8 cellular contexts compared by ENCODE assay signal in the genomic region with DNA sequence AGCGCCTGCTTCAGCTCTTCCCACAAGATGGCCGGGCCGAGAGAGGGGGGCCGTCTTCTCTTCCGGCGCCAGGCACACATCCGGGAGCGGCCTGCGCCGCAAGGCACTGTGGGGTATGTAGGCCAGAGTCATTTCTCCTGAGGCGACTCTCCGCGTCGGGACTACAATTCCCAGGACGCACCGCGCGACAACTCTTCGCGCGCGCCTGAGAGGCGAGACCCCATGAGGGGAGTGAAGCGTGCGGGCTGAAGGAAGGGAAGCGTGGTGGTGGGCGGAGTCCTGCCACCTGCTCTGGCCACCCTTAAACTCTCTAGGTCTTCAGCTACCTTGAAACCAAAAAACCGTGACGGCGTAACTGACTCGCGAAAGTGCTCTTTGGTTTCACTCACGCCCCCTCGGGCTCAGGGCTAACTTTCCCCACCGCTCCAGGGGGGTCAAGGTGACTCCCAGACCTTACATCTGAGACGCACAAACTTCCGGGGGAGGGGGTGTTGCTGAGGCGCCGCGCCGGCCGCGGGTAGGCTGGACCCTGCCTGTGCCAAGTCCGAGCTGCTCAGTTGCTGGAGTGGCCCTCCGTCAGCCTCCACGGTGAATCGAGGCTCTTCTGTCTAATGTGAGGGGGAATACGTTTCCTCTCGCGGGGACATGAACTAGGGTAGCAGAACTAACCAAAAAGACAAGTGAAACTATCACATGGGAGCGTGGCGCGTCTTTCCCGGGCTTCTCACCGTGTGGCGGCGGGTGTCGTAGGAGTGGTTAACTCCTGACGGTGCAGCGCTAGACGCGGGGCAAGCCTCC. TPM values are rescaled to one million over a fixed set of nuclear protein-coding genes. Genes with fewer than 3 reads are reported as not detected.
DNase-seq lines count a peak whose midpoint lies in the region; ATAC-seq and TF ChIP-seq lines count a peak whose summit lies in the region.

A gene (minus strand): TSS at position 45 of the 798 bp plus-strand sequence. CDS start 102 bp downstream, outside the sequence.

- H3K4me1 ChIP-seq in Panc1 (ENCODE audit: control insufficient read depth, insufficient read depth, low read length) (peaks cover 24% of the 10 kb centered on the region), esophagus (ENCODE audit: control insufficient read depth in 2 of 2, insufficient read depth in 2 of 2, low read length in 1 of 2) (no peaks in the 10 kb centered on the region), muscle layer of colon (ENCODE audit: insufficient read depth, low read length) (peaks cover 20% of the 10 kb centered on the region)

- no TSS peak for BruUV-seq in Panc1 (replicated peaks; lab: Mats Ljungman, UMichigan)

- no peak for TF ChIP-seq CTCF in Panc1 (IDR thresholded peaks at IDR 0.05)

- in situ Hi-C loops in Panc1 (cut with HindIII; ENCODE audit: low pct_unique_long_range_greater_than_20kb, low sequenced_read_pairs), result no loop called here

- CTCF ChIA-PET in Panc1 (lab: Charles Lee), result no interaction called here

- peak within 1 kb of the TSS; percentile 100 for H3K4me3 Mint-ChIP-seq in activated T-cell treated with anti-CD3 and anti-CD28 coated beads, Interleukin-2, amount 50 U/mL, for 4 hours

- H3K27me3 Mint-ChIP-seq in activated T-cell treated with anti-CD3 and anti-CD28 coated beads, Interleukin-2, amount 50 U/mL, for 4 hours (ENCODE audit: low read depth), result no peaks in the 10 kb centered on the region

- peak within 1 kb of the TSS; percentile 73 to 87 for H3K4me3 ChIP-seq in Panc1 (ENCODE audit: low read depth in 2 of 2, low read length in 2 of 2)
- H3K4me3 ChIP-seq in esophagus (ENCODE audit: low read depth in 1 of 2, low read length in 2 of 2), result peak within 1 kb of the TSS; percentile 91 to 97
- H3K4me3 ChIP-seq in muscle layer of colon (ENCODE audit: low read depth in 1 of 2, low read length in 2 of 2), result peak within 1 kb of the TSS; percentile 97 to 98

- no peaks in the 10 kb centered on the region for H3K27me3 ChIP-seq in Panc1 (ENCODE audit: control insufficient read depth, insufficient read depth, low read length)
- H3K27me3 ChIP-seq in esophagus (ENCODE audit: control insufficient read depth in 1 of 2, insufficient read depth in 2 of 2, low read length in 2 of 2), result no peaks in the 10 kb centered on the region
- no peaks in the 10 kb centered on the region for H3K27me3 ChIP-seq in muscle layer of colon (ENCODE audit: control insufficient read depth in 1 of 2, insufficient read depth in 2 of 2, low read length in 2 of 2)

- intact Hi-C loops in Panc1 (cut with micrococcal nuclease; ENCODE audit: unreplicated experiment), result loop anchor here (5.0 kb wide), 1 partner anchor 72 kb away; no protein-coding TSS in a partner anchor

- H3K4me1 Mint-ChIP-seq in activated T-cell treated with anti-CD3 and anti-CD28 coated beads, Interleukin-2, amount 50 U/mL, for 4 hours (ENCODE audit: low read depth), result peaks cover 42% of the 10 kb centered on the region

- ATAC-seq in GM21723 (IDR thresholded peaks at IDR 0.05; ENCODE audit: unreplicated experiment) (peak; percentile 87), Panc1 (peak; percentile 96)
- ATAC-seq in activated T-cell treated with anti-CD3 and anti-CD28 coated beads, Interleukin-2, amount 50 U/mL, for 4 hours, result peak; percentile 86 to 90

- H3K9ac ChIP-seq in muscle layer of colon (ENCODE audit: low read length), result peak within 1 kb of the TSS; percentile 87

- H3K27ac ChIP-seq in Panc1 (ENCODE audit: low read length) (peak within 1 kb of the TSS; percentile 94), esophagus (ENCODE audit: low read depth in 2 of 2, low read length in 1 of 2) (peak within 1 kb of the TSS; percentile 96 to 97), muscle layer of colon (ENCODE audit: low read depth, low read length) (peak within 1 kb of the TSS; percentile 91)

- WGBS in esophagus, 2 donors, result 0% methylated on average over 61 to 62 of the region's 62 CpGs

- H3K9me3 Mint-ChIP-seq in activated T-cell treated with anti-CD3 and anti-CD28 coated beads, Interleukin-2, amount 50 U/mL, for 4 hours, result no peaks in the 10 kb centered on the region

- H3K36me3 Mint-ChIP-seq in activated T-cell treated with anti-CD3 and anti-CD28 coated beads, Interleukin-2, amount 50 U/mL, for 4 hours (ENCODE audit: insufficient read depth), result peaks cover 37% of the 10 kb centered on the region

- peaks cover 30% of the 10 kb centered on the region for H3K36me3 ChIP-seq in Panc1 (ENCODE audit: control insufficient read depth, insufficient read depth, low read length)
- no peaks in the 10 kb centered on the region for H3K36me3 ChIP-seq in esophagus (ENCODE audit: control insufficient read depth in 2 of 2, insufficient read depth in 2 of 2, low read length in 1 of 2)
- H3K36me3 ChIP-seq in muscle layer of colon (ENCODE audit: insufficient read depth, low read length), result peaks cover 6% of the 10 kb centered on the region

- peak; percentile 94 for DNase-seq in DMS153 treated with DMSO at 0.1 percent for 48 hours (lab: John Stamatoyannopoulos, UW; ENCODE audit: unreplicated experiment)
- peak; percentile 95 for DNase-seq in KG1 (lab: John Stamatoyannopoulos, UW)
- peak; percentile 94 for DNase-seq in Panc1 (ENCODE audit: low read depth, low spot score)
- DNase-seq in activated T-cell treated with anti-CD3 and anti-CD28 coated beads, Interleukin-2, amount 50 U/mL, for 4 hours, result peak; percentile 92
- peak; percentile 84 for DNase-seq in stimulated activated CD8-positive, alpha-beta memory T cell treated with anti-CD3 and anti-CD28 coated beads, Interleukin-7, amount 100 ng/mL, for 24 hours (ENCODE audit: low read depth)

- H3K9me3 ChIP-seq in Panc1 (ENCODE audit: control insufficient read depth, insufficient read depth, low read depth, low read length), result no peaks in the 10 kb centered on the region
- no peaks in the 10 kb centered on the region for H3K9me3 ChIP-seq in esophagus (ENCODE audit: control insufficient read depth in 2 of 2, insufficient read depth in 1 of 2, low read depth in 1 of 2, low read length in 1 of 2)
- H3K9me3 ChIP-seq in muscle layer of colon (ENCODE audit: low read length), result no peaks in the 10 kb centered on the region

- POLR2A ChIA-PET in Panc1 (lab: Charles Lee), result interaction anchor here (0.6 kb wide), 1 partner anchor 13 kb away, joined by 6 read pairs; no protein-coding TSS in a partner anchor

RNA-seq across cellular contexts. Expression of the gene that starts here (rescaled TPM):
- total RNA-seq in Panc1 (2021; ENCODE audit: unreplicated experiment), result 230 TPM
- polyA plus RNA-seq in Panc1 (2012; ENCODE audit: insufficient read length), result 209 TPM
- 100 to 1,000 TPM; 753 to 907 (median 821) TPM for total RNA-seq in activated T-cell treated with anti-CD3 and anti-CD28 coated beads, Interleukin-2, amount 50 U/mL, for 4 hours
- polyA plus RNA-seq in esophagus, result 100 to 1,000 TPM in 1 of 2 donors, 10 to 100 TPM in 1; 62.4 to 195 TPM

Comparison
In these comparisons a context has a peak if more than half of its experiments do, and no peak if none do; other contexts are left out.
1. Peak in every context shown above with its lines: DNase-seq, ATAC-seq, H3K4me3 ChIP-seq and H3K27ac ChIP-seq.